Comparison of ENCODE assay signal across 16 cellular contexts in the genomic region with DNA sequence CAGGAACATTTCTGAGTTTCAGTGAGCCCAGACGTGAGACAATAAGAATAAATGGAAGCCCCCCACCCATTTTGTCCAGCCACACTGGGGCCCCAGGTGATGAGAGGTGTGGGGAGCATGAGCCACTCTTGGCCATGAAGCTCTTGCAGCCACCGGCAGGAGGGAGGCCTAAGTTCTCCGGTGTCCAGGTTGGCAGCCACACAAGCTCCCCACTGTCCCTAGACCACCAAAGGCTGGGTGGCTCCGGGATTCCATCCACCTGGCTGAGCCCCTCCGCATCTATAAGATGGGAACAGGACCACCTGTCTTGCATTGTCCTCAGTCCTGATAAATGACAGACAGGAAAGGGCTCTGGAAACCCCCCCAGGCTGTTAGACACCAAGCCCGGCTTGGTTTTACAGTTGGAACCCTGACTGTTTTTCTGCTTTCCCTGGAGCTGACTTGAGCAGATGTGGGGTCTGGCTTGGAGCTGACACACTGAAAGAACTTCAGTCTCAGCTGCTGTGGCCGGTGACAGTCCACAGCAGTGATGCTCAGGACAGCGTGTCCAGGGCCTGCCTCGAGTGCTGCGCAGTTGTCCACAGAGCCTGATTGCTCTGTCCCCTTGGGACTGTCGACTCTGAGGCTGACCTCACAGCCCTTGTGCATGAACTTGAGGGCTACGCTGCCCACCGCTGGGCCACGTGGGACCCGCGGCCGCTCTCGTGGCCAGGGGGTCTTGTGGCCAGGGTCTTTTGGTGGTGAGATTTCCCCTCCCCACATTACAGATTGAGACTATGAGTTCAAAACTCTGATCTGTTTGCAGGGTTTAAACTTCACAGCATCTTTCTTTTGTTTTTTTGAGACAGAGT.
"Had no signal": no experiment of that assay in that cellular context is flagged by ENCODE, and none has a peak within 500 bp of the region (broad histone marks: within the 10 kb centered on the region; RNA-seq: fewer than 3 reads in every experiment).

No MANE protein-coding gene starts in this region.

- H3K36me3 ChIP-seq: ovary, uterus had no signal

- H3K27ac Mint-ChIP-seq: activated naive CD8-positive, alpha-beta T cell treated with anti-CD3 and anti-CD28 coated beads, Interleukin-2, amount 50 U/mL, for 24 hours; activated T-helper 1 cell treated with anti-CD3 and anti-CD28 coated beads, Interleukin-12 subunit alpha, Interleukin-12 subunit beta, Interleukin-2, Interleukin-4 antibody, amounts not matched to agents 30 ng/mL and 10 ng/mL and 1 ng/mL, durations not matched to agents 14 hours and 24 hours and 36 hours; endodermal cell; T-cell had no signal

- H3K9me3 ChIP-seq: uterus had no signal

- H3K4me3 ChIP-seq: heart left ventricle, ovary, tibial nerve, uterus had no signal

- ATAC-seq: activated CD4-positive, CD25-positive, alpha-beta regulatory T cell treated with anti-CD3 and anti-CD28 coated beads, Interleukin-2, amount 50 U/mL, for 24 hours; activated naive CD8-positive, alpha-beta T cell treated with anti-CD3 and anti-CD28 coated beads, Interleukin-2, amount 50 U/mL, for 24 hours; heart left ventricle; T-cell had no signal

- H3K4me1 Mint-ChIP-seq: activated naive CD8-positive, alpha-beta T cell treated with anti-CD3 and anti-CD28 coated beads, Interleukin-2, amount 50 U/mL, for 24 hours; endodermal cell; T-cell had no signal

- H3K27me3 ChIP-seq: heart left ventricle, ovary, tibial nerve, uterus had no signal

- H3K27ac ChIP-seq: heart left ventricle, ovary, uterus had no signal

- H3K9me3 Mint-ChIP-seq: activated naive CD8-positive, alpha-beta T cell treated with anti-CD3 and anti-CD28 coated beads, Interleukin-2, amount 50 U/mL, for 24 hours; activated T-helper 1 cell treated with anti-CD3 and anti-CD28 coated beads, Interleukin-12 subunit alpha, Interleukin-12 subunit beta, Interleukin-2, Interleukin-4 antibody, amounts not matched to agents 30 ng/mL and 10 ng/mL and 1 ng/mL, durations not matched to agents 14 hours and 24 hours and 36 hours had no signal

- DNase-seq: activated CD4-positive, alpha-beta T cell treated with anti-CD3 and anti-CD28 coated beads, Interleukin-2, amount 50 U/mL, for 1 hour; activated naive CD4-positive, alpha-beta T cell treated with Interleukin-2 at 50 U/mL for 16 hours; activated naive CD8-positive, alpha-beta T cell treated with anti-CD3 and anti-CD28 coated beads, Interleukin-2, amount 50 U/mL, for 24 hours; aorta; endodermal cell; ovary; stimulated activated CD4-positive, alpha-beta T cell treated with anti-CD3 and anti-CD28 coated beads, Interleukin-12 subunit alpha, Interleukin-12 subunit beta, amount 100 ng/mL, for 4 hours; stimulated activated CD4-positive, alpha-beta T cell treated with anti-CD3 and anti-CD28 coated beads, Interleukin-2, amount 100 ng/mL, for 24 hours; substantia nigra; T-cell; T1000; uterus had no signal

- H3K4me3 Mint-ChIP-seq: activated naive CD8-positive, alpha-beta T cell treated with anti-CD3 and anti-CD28 coated beads, Interleukin-2, amount 50 U/mL, for 24 hours; activated T-helper 1 cell treated with anti-CD3 and anti-CD28 coated beads, Interleukin-12 subunit alpha, Interleukin-12 subunit beta, Interleukin-2, Interleukin-4 antibody, amounts not matched to agents 30 ng/mL and 10 ng/mL and 1 ng/mL, durations not matched to agents 14 hours and 24 hours and 36 hours; endodermal cell; T-cell had no signal

- H3K27me3 Mint-ChIP-seq: activated naive CD8-positive, alpha-beta T cell treated with anti-CD3 and anti-CD28 coated beads, Interleukin-2, amount 50 U/mL, for 24 hours; T-cell had no signal
